ENCODE assay signal across 1 cellular context in the genomic region with DNA sequence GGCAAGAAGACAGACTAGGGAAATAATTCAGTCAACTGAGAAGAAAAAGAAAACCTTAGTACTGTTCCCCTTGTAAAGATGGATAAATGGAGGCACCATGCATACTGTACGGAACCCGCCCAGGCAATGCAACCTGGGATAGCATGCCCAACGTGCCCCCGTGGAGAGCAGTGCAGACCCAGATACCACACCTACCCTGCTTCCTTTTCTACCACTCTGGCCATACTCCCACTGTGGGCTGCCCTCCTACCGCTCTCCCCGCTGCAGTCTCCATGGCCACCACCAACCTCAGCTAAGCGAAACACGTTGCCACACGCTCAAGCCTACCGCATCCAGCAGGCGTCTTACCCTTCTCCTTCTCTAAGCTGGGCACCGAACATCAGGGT.
TF ChIP-seq lines count a peak whose summit lies in the region.

No MANE protein-coding gene starts in this region.

TF ChIP-seq in K562, 482 proteins besides CTCF, POLR2A, EP300 and RAD21 (continued from another document and continues in another):
- TF ChIP-seq, protein P1, sequence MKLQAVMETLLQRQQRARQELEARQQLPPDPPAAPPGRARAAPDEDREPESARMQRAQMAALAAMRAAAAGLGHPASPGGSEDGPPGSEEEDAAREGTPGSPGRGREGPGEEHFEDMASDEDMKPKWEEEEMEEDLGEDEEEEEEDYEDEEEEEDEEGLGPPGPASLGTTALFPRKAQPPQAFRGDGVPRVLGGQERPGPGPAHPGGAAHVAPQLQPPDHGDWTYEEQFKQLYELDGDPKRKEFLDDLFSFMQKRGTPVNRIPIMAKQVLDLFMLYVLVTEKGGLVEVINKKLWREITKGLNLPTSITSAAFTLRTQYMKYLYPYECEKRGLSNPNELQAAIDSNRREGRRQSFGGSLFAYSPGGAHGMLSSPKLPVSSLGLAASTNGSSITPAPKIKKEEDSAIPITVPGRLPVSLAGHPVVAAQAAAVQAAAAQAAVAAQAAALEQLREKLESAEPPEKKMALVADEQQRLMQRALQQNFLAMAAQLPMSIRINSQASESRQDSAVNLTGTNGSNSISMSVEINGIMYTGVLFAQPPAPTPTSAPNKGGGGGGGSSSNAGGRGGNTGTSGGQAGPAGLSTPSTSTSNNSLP (IDR thresholded peaks at IDR 0.05; ENCODE audit: borderline replicate concordance, low read depth, low read length): no peak
- TF ChIP-seq POLR2AphosphoS5 (IDR thresholded peaks at IDR 0.05; ENCODE audit: control insufficient read depth, insufficient read depth, low read depth, low read length) (no peak; the same call in 1 of the 2 replicates), CCAR2 (IDR thresholded peaks at IDR 0.05; ENCODE audit: low read depth, low read length) (no peak), NFIX (CRISPR knock-in tag; IDR thresholded peaks at IDR 0.05; ENCODE audit: low read depth) (no peak), ZNF143 (CRISPR knock-in tag; IDR thresholded peaks at IDR 0.05) (no peak), ZNF384 (IDR thresholded peaks at IDR 0.05; ENCODE audit: low read depth, low read length) (0 out of 2 replicates have a peak, but pooled peaks have one; percentile 29), IFI16 (CRISPR knock-in tag; IDR thresholded peaks at IDR 0.05) (0 out of 2 replicates have a peak, but pooled peaks have one; percentile 6), ZNF436 (CRISPR knock-in tag; IDR thresholded peaks at IDR 0.05) (peak; percentile 52; the same call in 1 of the 2 replicates), KDM1A (IDR thresholded peaks at IDR 0.05) (peak; percentile 26 to 33; a peak in 1 of 4 replicates), SAFB2 (IDR thresholded peaks at IDR 0.05; ENCODE audit: borderline replicate concordance, low read depth, low read length, severe bottlenecking) (no peak), ZKSCAN3 (CRISPR knock-in tag; IDR thresholded peaks at IDR 0.05) (no peak), NRF1 (conservative IDR thresholded peaks at IDR 0.05 in 1 of 2, IDR thresholded peaks at IDR 0.05 in 1 of 2) (no peak), BACH1 (tag; IDR thresholded peaks at IDR 0.05) (no peak), CCNT2 (IDR thresholded peaks at IDR 0.05; ENCODE audit: borderline replicate concordance, extremely low read depth, insufficient read length, low read depth, low read length) (no peak), NUFIP1 (IDR thresholded peaks at IDR 0.05; ENCODE audit: partially characterized antibody) (no peak), MIER1 (IDR thresholded peaks at IDR 0.05; ENCODE audit: low read depth) (no peak), THRAP3 (IDR thresholded peaks at IDR 0.05; ENCODE audit: borderline replicate concordance) (no peak), ZBTB1 (CRISPR knock-in tag; IDR thresholded peaks at IDR 0.05; ENCODE audit: borderline replicate concordance, low read depth) (no peak; the same call in 1 of the 2 replicates), ZNF324 (CRISPR knock-in tag; IDR thresholded peaks at IDR 0.05) (peak; percentile 77), CBX2 (IDR thresholded peaks at IDR 0.05; ENCODE audit: insufficient read depth, low read length, poor library complexity, severe bottlenecking) (no peak), RFX1 (IDR thresholded peaks at IDR 0.05) (no peak; the same call in 1 of the 2 replicates), ZNF134 (CRISPR knock-in tag; conservative IDR thresholded peaks at IDR 0.05) (no peak), TBL1XR1 (IDR thresholded peaks at IDR 0.05; ENCODE audit: low read length in 2 of 2) (peak in 1 of 2 experiments; percentile 83; a peak in 2 of 4 replicates), HIVEP1 (CRISPR knock-in tag; IDR thresholded peaks at IDR 0.05) (0 out of 2 replicates have a peak, but pooled peaks have one; percentile 20), FOS (IDR thresholded peaks at IDR 0.05; ENCODE audit: extremely low read depth, insufficient read length) (no peak), ZFPM2 (CRISPR knock-in tag; IDR thresholded peaks at IDR 0.05) (peak; percentile 94), YBX1 (IDR thresholded peaks at IDR 0.05) (no peak), ZNF79 (CRISPR knock-in tag; IDR thresholded peaks at IDR 0.05; ENCODE audit: low read depth) (no peak), HDAC6 (IDR thresholded peaks at IDR 0.05; ENCODE audit: low read depth, low read length) (no peak), ZC3H11A (IDR thresholded peaks at IDR 0.05; ENCODE audit: low read depth, low read length) (no peak), STAT5A (IDR thresholded peaks at IDR 0.05; ENCODE audit: borderline replicate concordance, low read length) (no peak), NR2C2 (CRISPR knock-in tag; IDR thresholded peaks at IDR 0.05) (peak; percentile 76; the same call in 1 of the 2 replicates), NR2C2 (tag; IDR thresholded peaks at IDR 0.05) (no peak), DMBX1 (CRISPR knock-in tag; IDR thresholded peaks at IDR 0.05; ENCODE audit: borderline replicate concordance) (no peak; the same call in 1 of the 2 replicates), SRSF3 (IDR thresholded peaks at IDR 0.05; ENCODE audit: insufficient read depth, low read length) (0 out of 2 replicates have a peak, but pooled peaks have one; percentile 53), NBN (IDR thresholded peaks at IDR 0.05; ENCODE audit: low read depth) (no peak), ZC3H4 (CRISPR knock-in tag; IDR thresholded peaks at IDR 0.05; ENCODE audit: borderline replicate concordance) (peak; percentile 96; the same call in 1 of the 2 replicates), NELFE (IDR thresholded peaks at IDR 0.05; ENCODE audit: insufficient read depth, insufficient read length) (peak; percentile 49), ZNF212 (CRISPR knock-in tag; IDR thresholded peaks at IDR 0.05) (no peak; the same call in 1 of the 2 replicates), MCM7 (IDR thresholded peaks at IDR 0.05) (no peak), RBM15 (IDR thresholded peaks at IDR 0.05; ENCODE audit: insufficient read depth, low read length) (no peak), MEF2D (tag; conservative IDR thresholded peaks at IDR 0.05; ENCODE audit: low read depth) (no peak), KHSRP (IDR thresholded peaks at IDR 0.05) (no peak), CBFA2T2 (conservative IDR thresholded peaks at IDR 0.05) (no peak), HMGN3 (IDR thresholded peaks at IDR 0.05; ENCODE audit: borderline replicate concordance, extremely low read depth, insufficient read length, low read depth, low read length) (no peak)
- TF ChIP-seq, protein P2, sequence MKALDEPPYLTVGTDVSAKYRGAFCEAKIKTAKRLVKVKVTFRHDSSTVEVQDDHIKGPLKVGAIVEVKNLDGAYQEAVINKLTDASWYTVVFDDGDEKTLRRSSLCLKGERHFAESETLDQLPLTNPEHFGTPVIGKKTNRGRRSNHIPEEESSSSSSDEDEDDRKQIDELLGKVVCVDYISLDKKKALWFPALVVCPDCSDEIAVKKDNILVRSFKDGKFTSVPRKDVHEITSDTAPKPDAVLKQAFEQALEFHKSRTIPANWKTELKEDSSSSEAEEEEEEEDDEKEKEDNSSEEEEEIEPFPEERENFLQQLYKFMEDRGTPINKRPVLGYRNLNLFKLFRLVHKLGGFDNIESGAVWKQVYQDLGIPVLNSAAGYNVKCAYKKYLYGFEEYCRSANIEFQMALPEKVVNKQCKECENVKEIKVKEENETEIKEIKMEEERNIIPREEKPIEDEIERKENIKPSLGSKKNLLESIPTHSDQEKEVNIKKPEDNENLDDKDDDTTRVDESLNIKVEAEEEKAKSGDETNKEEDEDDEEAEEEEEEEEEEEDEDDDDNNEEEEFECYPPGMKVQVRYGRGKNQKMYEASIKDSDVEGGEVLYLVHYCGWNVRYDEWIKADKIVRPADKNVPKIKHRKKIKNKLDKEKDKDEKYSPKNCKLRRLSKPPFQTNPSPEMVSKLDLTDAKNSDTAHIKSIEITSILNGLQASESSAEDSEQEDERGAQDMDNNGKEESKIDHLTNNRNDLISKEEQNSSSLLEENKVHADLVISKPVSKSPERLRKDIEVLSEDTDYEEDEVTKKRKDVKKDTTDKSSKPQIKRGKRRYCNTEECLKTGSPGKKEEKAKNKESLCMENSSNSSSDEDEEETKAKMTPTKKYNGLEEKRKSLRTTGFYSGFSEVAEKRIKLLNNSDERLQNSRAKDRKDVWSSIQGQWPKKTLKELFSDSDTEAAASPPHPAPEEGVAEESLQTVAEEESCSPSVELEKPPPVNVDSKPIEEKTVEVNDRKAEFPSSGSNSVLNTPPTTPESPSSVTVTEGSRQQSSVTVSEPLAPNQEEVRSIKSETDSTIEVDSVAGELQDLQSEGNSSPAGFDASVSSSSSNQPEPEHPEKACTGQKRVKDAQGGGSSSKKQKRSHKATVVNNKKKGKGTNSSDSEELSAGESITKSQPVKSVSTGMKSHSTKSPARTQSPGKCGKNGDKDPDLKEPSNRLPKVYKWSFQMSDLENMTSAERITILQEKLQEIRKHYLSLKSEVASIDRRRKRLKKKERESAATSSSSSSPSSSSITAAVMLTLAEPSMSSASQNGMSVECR (CRISPR knock-in tag; IDR thresholded peaks at IDR 0.05): no peak
- TF ChIP-seq, protein P3, sequence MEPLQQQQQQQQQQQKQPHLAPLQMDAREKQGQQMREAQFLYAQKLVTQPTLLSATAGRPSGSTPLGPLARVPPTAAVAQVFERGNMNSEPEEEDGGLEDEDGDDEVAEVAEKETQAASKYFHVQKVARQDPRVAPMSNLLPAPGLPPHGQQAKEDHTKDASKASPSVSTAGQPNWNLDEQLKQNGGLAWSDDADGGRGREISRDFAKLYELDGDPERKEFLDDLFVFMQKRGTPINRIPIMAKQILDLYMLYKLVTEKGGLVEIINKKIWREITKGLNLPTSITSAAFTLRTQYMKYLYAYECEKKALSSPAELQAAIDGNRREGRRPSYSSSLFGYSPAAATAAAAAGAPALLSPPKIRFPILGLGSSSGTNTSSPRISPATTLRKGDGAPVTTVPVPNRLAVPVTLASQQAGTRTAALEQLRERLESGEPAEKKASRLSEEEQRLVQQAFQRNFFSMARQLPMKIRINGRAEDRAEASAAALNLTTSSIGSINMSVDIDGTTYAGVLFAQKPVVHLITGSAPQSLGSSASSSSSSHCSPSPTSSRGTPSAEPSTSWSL (CRISPR knock-in tag; IDR thresholded peaks at IDR 0.05; ENCODE audit: borderline replicate concordance): peak; percentile 58; the same call in 1 of the 2 replicates
- TF ChIP-seq, protein P4, sequence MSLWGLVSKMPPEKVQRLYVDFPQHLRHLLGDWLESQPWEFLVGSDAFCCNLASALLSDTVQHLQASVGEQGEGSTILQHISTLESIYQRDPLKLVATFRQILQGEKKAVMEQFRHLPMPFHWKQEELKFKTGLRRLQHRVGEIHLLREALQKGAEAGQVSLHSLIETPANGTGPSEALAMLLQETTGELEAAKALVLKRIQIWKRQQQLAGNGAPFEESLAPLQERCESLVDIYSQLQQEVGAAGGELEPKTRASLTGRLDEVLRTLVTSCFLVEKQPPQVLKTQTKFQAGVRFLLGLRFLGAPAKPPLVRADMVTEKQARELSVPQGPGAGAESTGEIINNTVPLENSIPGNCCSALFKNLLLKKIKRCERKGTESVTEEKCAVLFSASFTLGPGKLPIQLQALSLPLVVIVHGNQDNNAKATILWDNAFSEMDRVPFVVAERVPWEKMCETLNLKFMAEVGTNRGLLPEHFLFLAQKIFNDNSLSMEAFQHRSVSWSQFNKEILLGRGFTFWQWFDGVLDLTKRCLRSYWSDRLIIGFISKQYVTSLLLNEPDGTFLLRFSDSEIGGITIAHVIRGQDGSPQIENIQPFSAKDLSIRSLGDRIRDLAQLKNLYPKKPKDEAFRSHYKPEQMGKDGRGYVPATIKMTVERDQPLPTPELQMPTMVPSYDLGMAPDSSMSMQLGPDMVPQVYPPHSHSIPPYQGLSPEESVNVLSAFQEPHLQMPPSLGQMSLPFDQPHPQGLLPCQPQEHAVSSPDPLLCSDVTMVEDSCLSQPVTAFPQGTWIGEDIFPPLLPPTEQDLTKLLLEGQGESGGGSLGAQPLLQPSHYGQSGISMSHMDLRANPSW (CRISPR knock-in tag; IDR thresholded peaks at IDR 0.05): peak; percentile 95; the same call in 1 of the 2 replicates
- TF ChIP-seq, protein P5, sequence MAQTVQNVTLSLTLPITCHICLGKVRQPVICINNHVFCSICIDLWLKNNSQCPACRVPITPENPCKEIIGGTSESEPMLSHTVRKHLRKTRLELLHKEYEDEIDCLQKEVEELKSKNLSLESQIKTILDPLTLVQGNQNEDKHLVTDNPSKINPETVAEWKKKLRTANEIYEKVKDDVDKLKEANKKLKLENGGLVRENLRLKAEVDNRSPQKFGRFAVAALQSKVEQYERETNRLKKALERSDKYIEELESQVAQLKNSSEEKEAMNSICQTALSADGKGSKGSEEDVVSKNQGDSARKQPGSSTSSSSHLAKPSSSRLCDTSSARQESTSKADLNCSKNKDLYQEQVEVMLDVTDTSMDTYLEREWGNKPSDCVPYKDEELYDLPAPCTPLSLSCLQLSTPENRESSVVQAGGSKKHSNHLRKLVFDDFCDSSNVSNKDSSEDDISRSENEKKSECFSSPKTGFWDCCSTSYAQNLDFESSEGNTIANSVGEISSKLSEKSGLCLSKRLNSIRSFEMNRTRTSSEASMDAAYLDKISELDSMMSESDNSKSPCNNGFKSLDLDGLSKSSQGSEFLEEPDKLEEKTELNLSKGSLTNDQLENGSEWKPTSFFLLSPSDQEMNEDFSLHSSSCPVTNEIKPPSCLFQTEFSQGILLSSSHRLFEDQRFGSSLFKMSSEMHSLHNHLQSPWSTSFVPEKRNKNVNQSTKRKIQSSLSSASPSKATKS (CRISPR knock-in tag; IDR thresholded peaks at IDR 0.05): no peak
- TF ChIP-seq, protein P6, sequence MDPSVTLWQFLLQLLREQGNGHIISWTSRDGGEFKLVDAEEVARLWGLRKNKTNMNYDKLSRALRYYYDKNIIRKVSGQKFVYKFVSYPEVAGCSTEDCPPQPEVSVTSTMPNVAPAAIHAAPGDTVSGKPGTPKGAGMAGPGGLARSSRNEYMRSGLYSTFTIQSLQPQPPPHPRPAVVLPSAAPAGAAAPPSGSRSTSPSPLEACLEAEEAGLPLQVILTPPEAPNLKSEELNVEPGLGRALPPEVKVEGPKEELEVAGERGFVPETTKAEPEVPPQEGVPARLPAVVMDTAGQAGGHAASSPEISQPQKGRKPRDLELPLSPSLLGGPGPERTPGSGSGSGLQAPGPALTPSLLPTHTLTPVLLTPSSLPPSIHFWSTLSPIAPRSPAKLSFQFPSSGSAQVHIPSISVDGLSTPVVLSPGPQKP (CRISPR knock-in tag; IDR thresholded peaks at IDR 0.05): no peak; the same call in 1 of the 2 replicates
- TF ChIP-seq, protein P7, sequence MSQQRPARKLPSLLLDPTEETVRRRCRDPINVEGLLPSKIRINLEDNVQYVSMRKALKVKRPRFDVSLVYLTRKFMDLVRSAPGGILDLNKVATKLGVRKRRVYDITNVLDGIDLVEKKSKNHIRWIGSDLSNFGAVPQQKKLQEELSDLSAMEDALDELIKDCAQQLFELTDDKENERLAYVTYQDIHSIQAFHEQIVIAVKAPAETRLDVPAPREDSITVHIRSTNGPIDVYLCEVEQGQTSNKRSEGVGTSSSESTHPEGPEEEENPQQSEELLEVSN (IDR thresholded peaks at IDR 0.05; ENCODE audit: borderline replicate concordance in 1 of 2, extremely low read depth in 1 of 2, insufficient read depth in 1 of 2, insufficient read length in 1 of 2, low read depth in 1 of 2, low read length in 1 of 2, poor library complexity in 1 of 2, severe bottlenecking in 1 of 2): no peak
